Comparison of ENCODE assay signal across 1 cellular context in genomic region chr14:75170797-75171196, GRCh38.
A peak's percentile ranks its signal among the peaks of the same experiment; 100 is the strongest.
TF ChIP-seq lines count a peak whose summit lies in the region.

No MANE protein-coding gene starts in this region.

TF ChIP-seq in K562, 482 proteins besides CTCF, POLR2A, EP300 and RAD21:
- TF ChIP-seq CBFA2T2 (conservative IDR thresholded peaks at IDR 0.05) = peak; percentile 43
- TF ChIP-seq HBP1 (CRISPR knock-in tag; IDR thresholded peaks at IDR 0.05) = no peak
- peak; percentile 11; the same call in 1 of the 2 replicates for TF ChIP-seq TAL1 (IDR thresholded peaks at IDR 0.05)
- TF ChIP-seq, protein P1, sequence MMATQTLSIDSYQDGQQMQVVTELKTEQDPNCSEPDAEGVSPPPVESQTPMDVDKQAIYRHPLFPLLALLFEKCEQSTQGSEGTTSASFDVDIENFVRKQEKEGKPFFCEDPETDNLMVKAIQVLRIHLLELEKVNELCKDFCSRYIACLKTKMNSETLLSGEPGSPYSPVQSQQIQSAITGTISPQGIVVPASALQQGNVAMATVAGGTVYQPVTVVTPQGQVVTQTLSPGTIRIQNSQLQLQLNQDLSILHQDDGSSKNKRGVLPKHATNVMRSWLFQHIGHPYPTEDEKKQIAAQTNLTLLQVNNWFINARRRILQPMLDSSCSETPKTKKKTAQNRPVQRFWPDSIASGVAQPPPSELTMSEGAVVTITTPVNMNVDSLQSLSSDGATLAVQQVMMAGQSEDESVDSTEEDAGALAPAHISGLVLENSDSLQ (IDR thresholded peaks at IDR 0.05) = no peak
- TF ChIP-seq DPF2 (IDR thresholded peaks at IDR 0.05) = 0 out of 2 replicates have a peak, but pooled peaks have one; percentile 19
- no peak for TF ChIP-seq CBX1 (IDR thresholded peaks at IDR 0.05; ENCODE audit: low read depth)
- no peak for TF ChIP-seq RAD51 (IDR thresholded peaks at IDR 0.05; ENCODE audit: borderline replicate concordance, low read depth)
- 0 out of 2 replicates have a peak, but pooled peaks have one; percentile 12 for TF ChIP-seq ARID1B (IDR thresholded peaks at IDR 0.05)
- TF ChIP-seq GTF2F1 (IDR thresholded peaks at IDR 0.05; ENCODE audit: low read depth, low read length) = no peak
- no peak for TF ChIP-seq CBX5 (IDR thresholded peaks at IDR 0.05; ENCODE audit: borderline replicate concordance, low read depth)
- no peak for TF ChIP-seq POLR3A (IDR thresholded peaks at IDR 0.05; ENCODE audit: borderline replicate concordance, extremely low read depth, insufficient read depth, insufficient read length)
- TF ChIP-seq CBFA2T3 (IDR thresholded peaks at IDR 0.05) = peak; percentile 61
- no peak for TF ChIP-seq POLR2G (IDR thresholded peaks at IDR 0.05; ENCODE audit: low read depth, low read length)
- 0 out of 2 replicates have a peak, but pooled peaks have one; percentile 14 for TF ChIP-seq SMARCE1 (IDR thresholded peaks at IDR 0.05)
- TF ChIP-seq ETV5 (CRISPR knock-in tag; IDR thresholded peaks at IDR 0.05; ENCODE audit: low read depth) = no peak
- TF ChIP-seq, protein P2, sequence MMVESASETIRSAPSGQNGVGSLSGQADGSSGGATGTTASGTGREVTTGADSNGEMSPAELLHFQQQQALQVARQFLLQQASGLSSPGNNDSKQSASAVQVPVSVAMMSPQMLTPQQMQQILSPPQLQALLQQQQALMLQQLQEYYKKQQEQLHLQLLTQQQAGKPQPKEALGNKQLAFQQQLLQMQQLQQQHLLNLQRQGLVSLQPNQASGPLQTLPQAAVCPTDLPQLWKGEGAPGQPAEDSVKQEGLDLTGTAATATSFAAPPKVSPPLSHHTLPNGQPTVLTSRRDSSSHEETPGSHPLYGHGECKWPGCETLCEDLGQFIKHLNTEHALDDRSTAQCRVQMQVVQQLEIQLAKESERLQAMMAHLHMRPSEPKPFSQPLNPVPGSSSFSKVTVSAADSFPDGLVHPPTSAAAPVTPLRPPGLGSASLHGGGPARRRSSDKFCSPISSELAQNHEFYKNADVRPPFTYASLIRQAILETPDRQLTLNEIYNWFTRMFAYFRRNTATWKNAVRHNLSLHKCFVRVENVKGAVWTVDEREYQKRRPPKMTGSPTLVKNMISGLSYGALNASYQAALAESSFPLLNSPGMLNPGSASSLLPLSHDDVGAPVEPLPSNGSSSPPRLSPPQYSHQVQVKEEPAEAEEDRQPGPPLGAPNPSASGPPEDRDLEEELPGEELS (CRISPR knock-in tag; IDR thresholded peaks at IDR 0.05; ENCODE audit: borderline replicate concordance) = no peak
- no peak for TF ChIP-seq ZNF707 (CRISPR knock-in tag; conservative IDR thresholded peaks at IDR 0.05)
- TF ChIP-seq, protein P3, sequence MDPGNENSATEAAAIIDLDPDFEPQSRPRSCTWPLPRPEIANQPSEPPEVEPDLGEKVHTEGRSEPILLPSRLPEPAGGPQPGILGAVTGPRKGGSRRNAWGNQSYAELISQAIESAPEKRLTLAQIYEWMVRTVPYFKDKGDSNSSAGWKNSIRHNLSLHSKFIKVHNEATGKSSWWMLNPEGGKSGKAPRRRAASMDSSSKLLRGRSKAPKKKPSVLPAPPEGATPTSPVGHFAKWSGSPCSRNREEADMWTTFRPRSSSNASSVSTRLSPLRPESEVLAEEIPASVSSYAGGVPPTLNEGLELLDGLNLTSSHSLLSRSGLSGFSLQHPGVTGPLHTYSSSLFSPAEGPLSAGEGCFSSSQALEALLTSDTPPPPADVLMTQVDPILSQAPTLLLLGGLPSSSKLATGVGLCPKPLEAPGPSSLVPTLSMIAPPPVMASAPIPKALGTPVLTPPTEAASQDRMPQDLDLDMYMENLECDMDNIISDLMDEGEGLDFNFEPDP (CRISPR knock-in tag; IDR thresholded peaks at IDR 0.05) = no peak
- no peak for TF ChIP-seq E4F1 (CRISPR knock-in tag; IDR thresholded peaks at IDR 0.05; ENCODE audit: borderline replicate concordance)
- 0 out of 2 replicates have a peak, but pooled peaks have one; percentile 12 for TF ChIP-seq TEAD4 (IDR thresholded peaks at IDR 0.05; ENCODE audit: low read length)
- TF ChIP-seq TEAD4 (CRISPR knock-in tag; IDR thresholded peaks at IDR 0.05; ENCODE audit: borderline replicate concordance) = no peak
